In the genomic region with DNA sequence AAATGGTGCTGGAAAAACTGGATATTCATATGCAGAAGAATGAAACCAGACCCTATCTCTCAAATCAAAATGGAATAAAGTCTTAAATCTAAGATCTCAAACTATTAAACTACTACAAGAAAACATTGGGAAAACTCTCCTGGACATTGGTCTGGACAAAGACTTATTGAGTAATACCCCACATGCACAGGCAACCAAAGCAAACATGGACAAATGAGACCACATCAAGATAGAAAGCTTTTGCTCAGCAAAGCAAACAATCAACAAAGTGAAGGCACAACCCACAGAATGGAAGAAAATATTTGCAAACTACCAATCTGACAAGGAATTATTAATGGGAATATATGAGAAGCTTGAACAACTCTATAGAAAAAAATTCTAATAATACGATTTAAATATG, we compare ENCODE assay signal across 9 cellular contexts.
"Had no signal": no experiment of that assay in that cellular context is flagged by ENCODE, and none has a peak within 500 bp of the region (broad histone marks: within the 10 kb centered on the region; RNA-seq: fewer than 3 reads in every experiment).

No MANE protein-coding gene starts in this region.

- H3K9ac ChIP-seq: GM23248 had no signal

- H3K4me3 ChIP-seq: GM23248, HAP-1, K562 had no signal

- DNase-seq: GM23248, GOT3, H7, HFFc6, IMR-90 had no signal

- H2AFZ ChIP-seq: GM23248 had no signal

- H3K36me3 ChIP-seq: HAP-1 had no signal

- H3K9me3 ChIP-seq: HAP-1 had no signal

- ATAC-seq: HCT116, K562 had no signal

- FAIRE-seq: K562 had no signal

- H3K27ac ChIP-seq: GM23248, HL-60 had no signal
